In the genomic region with DNA sequence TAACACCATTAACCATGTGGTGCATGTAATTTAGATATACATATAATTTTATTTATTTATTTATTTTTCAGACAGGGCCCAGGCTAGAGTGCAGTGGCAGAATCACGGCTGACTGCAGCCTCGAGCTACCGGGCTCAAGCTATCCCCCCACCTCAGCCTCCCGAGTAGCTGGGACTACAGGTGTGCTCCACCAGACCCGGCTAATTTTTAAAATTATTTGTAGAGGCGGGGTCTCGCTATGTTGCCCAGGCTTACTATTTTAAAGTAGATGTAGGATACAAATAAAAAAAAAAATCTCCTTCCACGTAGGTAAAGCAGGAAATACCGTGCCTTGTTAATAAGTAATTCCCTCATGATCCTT, we compare ENCODE assay signal across 1 cellular context.
TF ChIP-seq lines count a peak whose summit lies in the region.

No MANE protein-coding gene starts in this region.

TF ChIP-seq in endothelial cell of umbilical vein, 7 proteins besides CTCF, POLR2A, EP300 and RAD21 (continued from another document):
- no peak for TF ChIP-seq MYC (IDR thresholded peaks at IDR 0.05; ENCODE audit: low read depth, low read length)
- TF ChIP-seq FOS (IDR thresholded peaks at IDR 0.05; ENCODE audit: borderline replicate concordance, insufficient read depth, low read length), result no peak
- no peak for TF ChIP-seq GATA2 (IDR thresholded peaks at IDR 0.05; ENCODE audit: insufficient read depth, insufficient read length, low read depth, low read length)
- no peak for TF ChIP-seq JUN (IDR thresholded peaks at IDR 0.05; ENCODE audit: borderline replicate concordance, insufficient read depth, insufficient read length, low read depth)
- TF ChIP-seq EZH2 (IDR thresholded peaks at IDR 0.05; ENCODE audit: borderline replicate concordance, low read depth, low read length, severe bottlenecking), result no peak
